8 cellular contexts compared by ENCODE assay signal in genomic region chr13:43786472-43786765, GRCh38. TPM values are rescaled to one million over a fixed set of nuclear protein-coding genes. Genes with fewer than 3 reads are reported as not detected.
DNase-seq lines count a peak whose midpoint lies in the region; ATAC-seq and TF ChIP-seq lines count a peak whose summit lies in the region.

No MANE protein-coding gene starts in this region.

- peak overlapping the region in 2 of 3 donors; percentile 66 to 73 for H3K9ac ChIP-seq in skeletal muscle tissue (ENCODE audit: low read depth in 1 of 3, low read length in 3 of 3)

- H3K4me1 Mint-ChIP-seq in T-helper 2 cell treated with Interferon-gamma antibody and Interleukin-4, amounts not matched to agents 5 μg/mL and 100 μg/mL, for 36 hours (ENCODE audit: low read depth), result peaks cover 2% of the 10 kb centered on the region
- peaks cover 15% of the 10 kb centered on the region for H3K4me1 Mint-ChIP-seq in glutamatergic neuron (ENCODE audit: low read depth, unreplicated experiment)

- H3K27me3 ChIP-seq in skeletal muscle tissue (ENCODE audit: control insufficient read depth in 3 of 3, insufficient read depth in 3 of 3, low read length in 3 of 3), result peaks cover 0 to 8% (median 0%) of the 10 kb centered on the region in 3 donors

- H3K9me3 Mint-ChIP-seq in T-helper 2 cell treated with Interferon-gamma antibody and Interleukin-4, amounts not matched to agents 5 μg/mL and 100 μg/mL, for 36 hours, result no peaks in the 10 kb centered on the region
- H3K9me3 Mint-ChIP-seq in glutamatergic neuron (ENCODE audit: unreplicated experiment), result peaks cover 5% of the 10 kb centered on the region

- H3K36me3 Mint-ChIP-seq in T-helper 2 cell treated with Interferon-gamma antibody and Interleukin-4, amounts not matched to agents 5 μg/mL and 100 μg/mL, for 36 hours (ENCODE audit: low read depth), result no peaks in the 10 kb centered on the region
- H3K36me3 Mint-ChIP-seq in glutamatergic neuron (ENCODE audit: unreplicated experiment), result no peaks in the 10 kb centered on the region

- H3K27ac ChIP-seq in skeletal muscle tissue (ENCODE audit: low read depth, low read length), result peak overlapping the region; percentile 56

- H3K27me3 Mint-ChIP-seq in T-helper 2 cell treated with Interferon-gamma antibody and Interleukin-4, amounts not matched to agents 5 μg/mL and 100 μg/mL, for 36 hours (ENCODE audit: low read depth), result peaks cover 45% of the 10 kb centered on the region
- H3K27me3 Mint-ChIP-seq in glutamatergic neuron (ENCODE audit: unreplicated experiment), result peaks cover 11% of the 10 kb centered on the region

- H3K4me3 ChIP-seq in skeletal muscle tissue (ENCODE audit: low read length in 3 of 3), result peak overlapping the region; percentile 77 to 81 (median 80)

- no peak for DNase-seq in T-helper 2 cell treated with Interferon-gamma antibody and Interleukin-4, amounts not matched to agents 5 μg/mL and 100 μg/mL, for 36 hours (ENCODE audit: low spot score)
- DNase-seq in glutamatergic neuron (no peak), retina (no peak), GM13977 (ENCODE audit: low spot score) (no peak)

- no peak for TF ChIP-seq CTCF in glutamatergic neuron (IDR thresholded peaks at IDR 0.05; ENCODE audit: partially characterized antibody, unreplicated experiment)
- no peak for TF ChIP-seq CTCF in GM13977 (IDR thresholded peaks at IDR 0.05; ENCODE audit: extremely low read depth, insufficient read depth, missing control alignments)

- in situ Hi-C loops in GM13977 (cut with MboI; ENCODE audit: low pct_unique_long_range_greater_than_20kb, low sequenced_read_pairs, unreplicated experiment), result no loop called here

- peaks cover 12 to 17% (median 13%) of the 10 kb centered on the region in 3 donors for H3K4me1 ChIP-seq in skeletal muscle tissue (ENCODE audit: control insufficient read depth in 3 of 3, insufficient read depth in 3 of 3, low read length in 3 of 3)

- no peaks in the 10 kb centered on the region for H3K9me3 ChIP-seq in skeletal muscle tissue (ENCODE audit: control insufficient read depth in 3 of 3, low read length in 3 of 3)

- no peaks in the 10 kb centered on the region for H3K36me3 ChIP-seq in skeletal muscle tissue (ENCODE audit: control insufficient read depth in 3 of 3, insufficient read depth in 3 of 3, low read length in 3 of 3)

- peak overlapping the region; percentile 43 for H3K4me3 Mint-ChIP-seq in T-helper 2 cell treated with Interferon-gamma antibody and Interleukin-4, amounts not matched to agents 5 μg/mL and 100 μg/mL, for 36 hours
- peak overlapping the region; percentile 85 for H3K4me3 Mint-ChIP-seq in glutamatergic neuron (ENCODE audit: unreplicated experiment)

- H3K27ac Mint-ChIP-seq in T-helper 2 cell treated with Interferon-gamma antibody and Interleukin-4, amounts not matched to agents 5 μg/mL and 100 μg/mL, for 36 hours, result no peak overlapping the region
- H3K27ac Mint-ChIP-seq in glutamatergic neuron (ENCODE audit: unreplicated experiment), result no peak overlapping the region

- ATAC-seq in GM19455 (IDR thresholded peaks at IDR 0.05; ENCODE audit: unreplicated experiment) (peak; percentile 36), GM21515 (IDR thresholded peaks at IDR 0.05; ENCODE audit: unreplicated experiment) (no peak), HG02840 (IDR thresholded peaks at IDR 0.05; ENCODE audit: low FRiP score, unreplicated experiment) (no peak)

RNA-seq across cellular contexts. Expression of gene ENOX1, which starts 0.4 kb away (rescaled TPM):
- 8.7 TPM for total RNA-seq in glutamatergic neuron (ENCODE audit: unreplicated experiment)
- total RNA-seq in skeletal muscle tissue, result 11.5 TPM
